Comparison of ENCODE assay signal across 2 cellular contexts in genomic region chr10:99975942-99976809, GRCh38.
TF ChIP-seq lines count a peak whose summit lies in the region.

No MANE protein-coding gene starts in this region.

TF ChIP-seq in liver, 16 proteins besides CTCF, POLR2A, EP300 and RAD21 (continued from another document):
- TF ChIP-seq YY1 (IDR thresholded peaks at IDR 0.05) (no peak), FOXA1 (IDR thresholded peaks at IDR 0.05) (no peak)
TF ChIP-seq in liver: peak in this region for 0.

TF ChIP-seq in K562, 482 proteins besides CTCF, POLR2A, EP300 and RAD21 (continued from another document):
- peak; percentile 19 for TF ChIP-seq RBM25 (IDR thresholded peaks at IDR 0.05; ENCODE audit: low read depth, low read length, severe bottlenecking)
